Comparison of ENCODE assay signal across 1 cellular context in genomic region chr19:19711934-19712828, GRCh38.
A peak's percentile ranks its signal among the peaks of the same experiment; 100 is the strongest.
TF ChIP-seq lines count a peak whose summit lies in the region.

No MANE protein-coding gene starts in this region.

TF ChIP-seq in H1, 55 proteins besides CTCF, POLR2A, EP300 and RAD21:
- TF ChIP-seq EZH2 (IDR thresholded peaks at IDR 0.05; ENCODE audit: low read depth, low read length, severe bottlenecking) (no peak), ZNF274 (IDR thresholded peaks at IDR 0.05; ENCODE audit: borderline replicate concordance, extremely low read depth, low read length) (peak; percentile 82)
TF ChIP-seq in H1: peak in this region for 1.
